Comparison of ENCODE assay signal across 23 cellular contexts in genomic region chr19:17160908-17161307, GRCh38. TPM values are rescaled to one million over a fixed set of nuclear protein-coding genes. Genes with fewer than 3 reads are reported as not detected.
DNase-seq lines count a peak whose midpoint lies in the region; ATAC-seq and TF ChIP-seq lines count a peak whose summit lies in the region.
"Had no signal": no experiment of that assay in that cellular context is flagged by ENCODE, and none has a peak within 500 bp of the region (broad histone marks: within the 10 kb centered on the region; RNA-seq: fewer than 3 reads in every experiment).

No MANE protein-coding gene starts in this region.

- no peak for TF ChIP-seq POLR2A in uterus (IDR thresholded peaks at IDR 0.05)

- H3K4me1 ChIP-seq in CD8-positive, alpha-beta memory T cell (ENCODE audit: insufficient read depth, low read length) = no peaks in the 10 kb centered on the region
- no peaks in the 10 kb centered on the region for H3K4me1 ChIP-seq in uterus
- H3K4me1 ChIP-seq: BLaER1 had no signal

- H3K27me3 Mint-ChIP-seq in CD8-positive, alpha-beta memory T cell = no peaks in the 10 kb centered on the region
- H3K27me3 Mint-ChIP-seq in central memory CD8-positive, alpha-beta T cell = no peaks in the 10 kb centered on the region
- H3K27me3 Mint-ChIP-seq in natural killer cell treated with Interleukin-12 subunit alpha and Interleukin-12 subunit beta and Interleukin-15 and Interleukin-18, amount 100 ng/mL, for 72 hours = no peaks in the 10 kb centered on the region
- H3K27me3 Mint-ChIP-seq in chondrocyte (ENCODE audit: low read depth) = no peaks in the 10 kb centered on the region
- H3K27me3 Mint-ChIP-seq: CD4-positive, alpha-beta T cell had no signal

- no peak overlapping the region for H3K27ac ChIP-seq in CD8-positive, alpha-beta memory T cell (ENCODE audit: low read depth, low read length)
- H3K27ac ChIP-seq in uterus = no peak overlapping the region
- H3K27ac ChIP-seq: BLaER1 had no signal

- POLR2A ChIA-PET in CD8-positive, alpha-beta memory T cell (lab: Charles Lee) = no interaction called here

- peaks cover 19 to 85% (median 28%) of the 10 kb centered on the region in 3 donors for H3K36me3 Mint-ChIP-seq in CD8-positive, alpha-beta memory T cell
- H3K36me3 Mint-ChIP-seq in central memory CD8-positive, alpha-beta T cell (ENCODE audit: insufficient read depth) = peaks cover 55% of the 10 kb centered on the region
- peaks cover 20% of the 10 kb centered on the region for H3K36me3 Mint-ChIP-seq in natural killer cell treated with Interleukin-12 subunit alpha and Interleukin-12 subunit beta and Interleukin-15 and Interleukin-18, amount 100 ng/mL, for 72 hours
- peaks cover 44% of the 10 kb centered on the region for H3K36me3 Mint-ChIP-seq in chondrocyte (ENCODE audit: low read depth)

- CTCF ChIA-PET in CD8-positive, alpha-beta memory T cell (lab: Charles Lee) = no interaction called here

- no peaks in the 10 kb centered on the region for H3K9me3 ChIP-seq in CD8-positive, alpha-beta memory T cell (ENCODE audit: low read length)
- no peaks in the 10 kb centered on the region for H3K9me3 ChIP-seq in uterus

- TF ChIP-seq CTCF in uterus (IDR thresholded peaks at IDR 0.05) (no peak), chondrocyte (IDR thresholded peaks at IDR 0.05) (no peak)

- H3K4me3 ChIP-seq in CD8-positive, alpha-beta memory T cell (ENCODE audit: low read length) = no peak overlapping the region
- no peak overlapping the region for H3K4me3 ChIP-seq in Jurkat, Clone E6-1 (ENCODE audit: low read length)
- H3K4me3 ChIP-seq in uterus = no peak overlapping the region
- H3K4me3 ChIP-seq: BLaER1, GM12878, GM23338, K562, MG63 had no signal

- peak in 4 of 5 donors; percentile 6 to 64 (median 24) for DNase-seq in CD8-positive, alpha-beta memory T cell
- peak; percentile 36 for DNase-seq in Jurkat, Clone E6-1 (ENCODE audit: low read depth, low spot score)
- peak in 1 of 2 donors; percentile 31 for DNase-seq in central memory CD8-positive, alpha-beta T cell (ENCODE audit: low spot score in 2 of 2)
- DNase-seq in natural killer cell treated with Interleukin-12 subunit alpha and Interleukin-12 subunit beta and Interleukin-15 and Interleukin-18, amount 100 ng/mL, for 72 hours (ENCODE audit: low spot score) = no peak
- DNase-seq in HPDE6-E6E7 (ENCODE audit: extremely low spot score) (no peak), uterus (no peak), chondrocyte (ENCODE audit: low spot score) (no peak)
- DNase-seq: ACHN; CD4-positive, alpha-beta T cell; DND-41; HCEC 1CT; MG63; NCI-H1417; NCI-H1694 treated with DMSO at 0.1 percent for 48 hours; NCI-H2081 treated with DMSO at 0.1 percent for 48 hours; NCI-H2171 treated with DMSO at 0.1 percent for 48 hours; NCI-H524 treated with DMSO at 0.1 percent for 48 hours; NCI-H82 had no signal

- peaks cover 47% of the 10 kb centered on the region for H3K36me3 ChIP-seq in CD8-positive, alpha-beta memory T cell (ENCODE audit: insufficient read depth, low read length)
- no peaks in the 10 kb centered on the region for H3K36me3 ChIP-seq in uterus

- intact Hi-C loops in uterus (cut with DNase I; ENCODE audit: low total_unique reads) = loop anchor here (10.0 kb wide), 1 partner anchor 96 kb away; no protein-coding TSS in a partner anchor

- peak overlapping the region in 5 of 7 donors; percentile 37 to 51 (median 41) for H3K4me3 Mint-ChIP-seq in CD8-positive, alpha-beta memory T cell
- H3K4me3 Mint-ChIP-seq in central memory CD8-positive, alpha-beta T cell = peak overlapping the region; percentile 50
- peak overlapping the region; percentile 51 for H3K4me3 Mint-ChIP-seq in natural killer cell treated with Interleukin-12 subunit alpha and Interleukin-12 subunit beta and Interleukin-15 and Interleukin-18, amount 100 ng/mL, for 72 hours
- no peak overlapping the region for H3K4me3 Mint-ChIP-seq in chondrocyte (ENCODE audit: unreplicated experiment)
- H3K4me3 Mint-ChIP-seq: CD4-positive, alpha-beta T cell had no signal

- peak overlapping the region in 4 of 8 donors; percentile 23 to 79 (median 60) for H3K27ac Mint-ChIP-seq in CD8-positive, alpha-beta memory T cell
- H3K27ac Mint-ChIP-seq in central memory CD8-positive, alpha-beta T cell (ENCODE audit: low read depth) = peak overlapping the region; percentile 64
- H3K27ac Mint-ChIP-seq in natural killer cell treated with Interleukin-12 subunit alpha and Interleukin-12 subunit beta and Interleukin-15 and Interleukin-18, amount 100 ng/mL, for 72 hours = peak overlapping the region in 1 of 2 donors; percentile 31
- no peak overlapping the region for H3K27ac Mint-ChIP-seq in chondrocyte (ENCODE audit: unreplicated experiment)
- H3K27ac Mint-ChIP-seq: CD4-positive, alpha-beta T cell had no signal

- no peaks in the 10 kb centered on the region for H3K27me3 ChIP-seq in CD8-positive, alpha-beta memory T cell (ENCODE audit: insufficient read depth, low read length, poor library complexity, severe bottlenecking)
- H3K27me3 ChIP-seq in uterus = no peaks in the 10 kb centered on the region
- H3K27me3 ChIP-seq: BLaER1, MG63 had no signal

- ATAC-seq in central memory CD8-positive, alpha-beta T cell (replicated peaks; ENCODE audit: extremely low read depth, poor library complexity, severe bottlenecking) = peak; percentile 78
- ATAC-seq in natural killer cell treated with Interleukin-12 subunit alpha and Interleukin-12 subunit beta and Interleukin-15 and Interleukin-18, amount 100 ng/mL, for 72 hours = peak; percentile 67 to 91
- ATAC-seq: K562, Panc1 had no signal

- H3K9me3 Mint-ChIP-seq in CD8-positive, alpha-beta memory T cell = no peaks in the 10 kb centered on the region
- no peaks in the 10 kb centered on the region for H3K9me3 Mint-ChIP-seq in central memory CD8-positive, alpha-beta T cell
- no peaks in the 10 kb centered on the region for H3K9me3 Mint-ChIP-seq in natural killer cell treated with Interleukin-12 subunit alpha and Interleukin-12 subunit beta and Interleukin-15 and Interleukin-18, amount 100 ng/mL, for 72 hours
- H3K9me3 Mint-ChIP-seq in chondrocyte (ENCODE audit: low read depth) = peaks cover 7% of the 10 kb centered on the region

- H3K4me1 Mint-ChIP-seq in CD8-positive, alpha-beta memory T cell = peaks cover 5 to 12% (median 6%) of the 10 kb centered on the region in 3 donors
- H3K4me1 Mint-ChIP-seq in central memory CD8-positive, alpha-beta T cell = peaks cover 15% of the 10 kb centered on the region
- peaks cover 3 to 13% of the 10 kb centered on the region in 2 donors for H3K4me1 Mint-ChIP-seq in natural killer cell treated with Interleukin-12 subunit alpha and Interleukin-12 subunit beta and Interleukin-15 and Interleukin-18, amount 100 ng/mL, for 72 hours (ENCODE audit: low read depth in 2 of 2)
- no peaks in the 10 kb centered on the region for H3K4me1 Mint-ChIP-seq in chondrocyte (ENCODE audit: low read depth)

RNA-seq across cellular contexts. Expression of gene USE1, which starts 54.2 kb away (rescaled TPM):
- total RNA-seq in CD8-positive, alpha-beta memory T cell = 10 to 100 TPM; 31.9 to 35.4 TPM
- polyA plus RNA-seq in CD8-positive, alpha-beta memory T cell = 33.6 TPM
- 87.7 TPM for polyA plus RNA-seq in Jurkat, Clone E6-1 (2012; ENCODE audit: insufficient read depth, insufficient read length)
- 10 to 100 TPM; 25.9 to 28.7 TPM for total RNA-seq in natural killer cell treated with Interleukin-12 subunit alpha and Interleukin-12 subunit beta and Interleukin-15 and Interleukin-18, amount 100 ng/mL, for 72 hours
- total RNA-seq in uterus (10 to 100 TPM; 11.5 to 43.5 (median 22.2) TPM), chondrocyte (27.3 to 31.7 TPM (median 29.9 TPM) in 3 replicates)

Comparison
In these comparisons a context has a peak if more than half of its experiments do, and no peak if none do; other contexts are left out.
1. DNase-seq: peak in CD8-positive, alpha-beta memory T cell (4 of 5) and Jurkat, Clone E6-1 (single experiment); none in natural killer cell treated with Interleukin-12 subunit alpha and Interleukin-12 subunit beta and Interleukin-15 and Interleukin-18, amount 100 ng/mL, for 72 hours (single experiment), HPDE6-E6E7 (single experiment), uterus (0 of 2) and chondrocyte (single experiment).